Comparison of ENCODE assay signal across 24 cellular contexts in the genomic region with DNA sequence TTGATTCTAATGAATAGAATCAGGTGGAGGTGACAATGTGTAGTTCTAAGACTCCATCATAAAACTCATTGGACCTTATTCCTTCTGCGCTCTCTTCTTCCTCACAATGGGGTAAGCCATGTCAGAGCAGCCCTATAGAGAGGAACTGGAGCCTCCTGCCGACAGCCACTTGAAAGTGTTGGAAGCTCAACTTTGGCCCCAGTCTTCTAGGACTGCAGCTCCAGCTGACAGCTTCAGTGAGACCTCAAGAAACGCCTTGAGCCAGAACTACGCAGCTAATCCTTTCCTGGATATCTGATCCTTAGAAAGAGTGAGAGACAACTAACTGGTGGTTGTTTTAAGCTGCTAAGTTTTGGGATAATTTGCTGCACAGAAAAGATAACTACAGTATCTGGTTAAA. TPM values are rescaled to one million over a fixed set of nuclear protein-coding genes. Genes with fewer than 3 reads are reported as not detected.
DNase-seq lines count a peak whose midpoint lies in the region; ATAC-seq and TF ChIP-seq lines count a peak whose summit lies in the region.
"Had no signal": no experiment of that assay in that cellular context is flagged by ENCODE, and none has a peak within 500 bp of the region (broad histone marks: within the 10 kb centered on the region; RNA-seq: fewer than 3 reads in every experiment).

No MANE protein-coding gene starts in this region.

- no TSS peak for BruUV-seq in mammary epithelial cell (replicated peaks; lab: Mats Ljungman, UMichigan)

- intact Hi-C loops in mammary epithelial cell (cut with micrococcal nuclease), result no loop called here
- intact Hi-C loops in breast epithelium (cut with DNase I; ENCODE audit: low total_unique reads), result no loop called here

- no peaks in the 10 kb centered on the region for H3K27me3 Mint-ChIP-seq in WTC11 (ENCODE audit: low read depth)

- H3K27ac ChIP-seq in mammary epithelial cell (ENCODE audit: insufficient read depth, low read depth, low read length) (peak overlapping the region; percentile 100), breast epithelium (no peak overlapping the region), smooth muscle cell (ENCODE audit: low read depth) (no peak overlapping the region)
- H3K27ac ChIP-seq: PC-9, tibial nerve had no signal

- peak; percentile 69 for ATAC-seq in WTC11
- ATAC-seq: left cardiac atrium had no signal

- H3K4me1 ChIP-seq in mammary epithelial cell (ENCODE audit: insufficient read depth, low read length) (peaks cover 30% of the 10 kb centered on the region), breast epithelium (no peaks in the 10 kb centered on the region), smooth muscle cell (ENCODE audit: low read depth) (no peaks in the 10 kb centered on the region)
- H3K4me1 ChIP-seq: tibial nerve had no signal

- no peak overlapping the region for H3K27ac Mint-ChIP-seq in WTC11

- H3K9me3 ChIP-seq in mammary epithelial cell (replicated peaks; ENCODE audit: insufficient read depth, low read length), result peaks cover 4% of the 10 kb centered on the region
- peaks cover 0 to 7% of the 10 kb centered on the region in 2 donors for H3K9me3 ChIP-seq in breast epithelium
- H3K9me3 ChIP-seq in smooth muscle cell (replicated peaks; ENCODE audit: low read depth), result peaks cover 4% of the 10 kb centered on the region

- H2AFZ ChIP-seq in mammary epithelial cell (ENCODE audit: low read depth, low read length) (peak overlapping the region; percentile 55), smooth muscle cell (ENCODE audit: low read depth) (peak overlapping the region; percentile 14)
- H2AFZ ChIP-seq: PC-9 had no signal

- H3K4me2 ChIP-seq in mammary epithelial cell (ENCODE audit: insufficient read depth, low read depth, low read length) (peak overlapping the region; percentile 76), smooth muscle cell (no peak overlapping the region)
- H3K4me2 ChIP-seq: PC-9 had no signal

- H3F3A ChIP-seq in smooth muscle cell (ENCODE audit: low read depth), result no peaks in the 10 kb centered on the region

- no peak overlapping the region for H3K9ac ChIP-seq in mammary epithelial cell (ENCODE audit: insufficient read depth, low read length)
- no peak overlapping the region for H3K9ac ChIP-seq in smooth muscle cell (ENCODE audit: low read depth)

- in situ Hi-C loops in mammary epithelial cell (cut with MboI; ENCODE audit: low sequenced_read_pairs in 2 of 2), result no loop called here

- POLR2A ChIA-PET in WTC11 (lab: Charles Lee), result no interaction called here

- no peak for TF ChIP-seq POLR2A in breast epithelium (IDR thresholded peaks at IDR 0.05)

- H3K36me3 Mint-ChIP-seq in WTC11, result peaks cover 3% of the 10 kb centered on the region; the same call in 1 of the 2 replicates

- dilution Hi-C loops in mammary epithelial cell (cut with HindIII; ENCODE audit: low sequenced_read_pairs), result no loop called here

- no peak for DNase-seq in mammary epithelial cell
- DNase-seq in breast epithelium (ENCODE audit: low spot score in 2 of 2), result no peak
- no peak for DNase-seq in WTC11 (ENCODE audit: low spot score)
- DNase-seq in fibroblast of pulmonary artery (ENCODE audit: low read depth), result peak; percentile 7
- DNase-seq in smooth muscle cell (lab: John Stamatoyannopoulos, UW; ENCODE audit: unreplicated experiment), result no peak
- no peak for DNase-seq in cerebellum (ENCODE audit: low spot score)
- no peak for DNase-seq in activated effector memory CD4-positive, alpha-beta T cell treated with Interleukin-2 at 50 U/mL for 16 hours
- DNase-seq in C1 segment of cervical spinal cord (lab: John Stamatoyannopoulos, UW), result no peak
- DNase-seq: activated CD4-positive, alpha-beta T cell treated with anti-CD3 and anti-CD28 coated beads for 48 hours; activated effector memory CD4-positive, alpha-beta T cell treated with anti-CD3 and anti-CD28 coated beads, Interleukin-2, amount 50 U/mL, for 16 hours; central memory CD4-positive, alpha-beta T cell; DND-41; effector CD8-positive, alpha-beta T cell; foreskin melanocyte; Kasumi-1; left cardiac atrium; midbrain; NCI-H1092; NCI-H2029 treated with DMSO at 0.1 percent for 48 hours; NCI-H524; PC-9; stimulated activated naive CD4-positive, alpha-beta T cell had no signal

- no peak overlapping the region for H3K4me3 ChIP-seq in mammary epithelial cell (replicated peaks in 1 of 3; ENCODE audit: insufficient read depth in 1 of 3, low read depth in 2 of 3, low read length in 3 of 3)
- no peak overlapping the region for H3K4me3 ChIP-seq in breast epithelium
- no peak overlapping the region for H3K4me3 ChIP-seq in fibroblast of pulmonary artery (replicated peaks; ENCODE audit: low read depth, low read length)
- H3K4me3 ChIP-seq in smooth muscle cell, result no peak overlapping the region
- H3K4me3 ChIP-seq: PC-9, tibial nerve had no signal

- CTCF ChIA-PET in mammary epithelial cell (lab: Charles Lee; ENCODE audit: low non-redundant PET) (no interaction called here), WTC11 (lab: Charles Lee) (no interaction called here)

- WGBS in mammary epithelial cell (ENCODE audit: low coverage, missing lambda C conversion rate), result 94% methylated on average over 4 of the region's 4 CpGs
- 40% methylated on average over 4 of the region's 4 CpGs for WGBS in smooth muscle cell (ENCODE audit: low lambda C conversion rate)

- TF ChIP-seq CTCF in mammary epithelial cell (conservative IDR thresholded peaks at IDR 0.05 in 1 of 2, IDR thresholded peaks at IDR 0.05 in 1 of 2; ENCODE audit: extremely low read depth in 1 of 2, insufficient read depth in 1 of 2, low read depth in 1 of 2, low read length in 2 of 2) (no peak), breast epithelium (IDR thresholded peaks at IDR 0.05) (no peak), WTC11 (IDR thresholded peaks at IDR 0.05) (no peak), fibroblast of pulmonary artery (IDR thresholded peaks at IDR 0.05; ENCODE audit: low read length, missing control alignments) (no peak), smooth muscle cell (IDR thresholded peaks at IDR 0.05; ENCODE audit: borderline replicate concordance, insufficient read depth, poor library complexity, severe bottlenecking) (no peak)

- peaks cover 10% of the 10 kb centered on the region for H3K4me1 Mint-ChIP-seq in WTC11

- no peaks in the 10 kb centered on the region for H3K79me2 ChIP-seq in mammary epithelial cell (ENCODE audit: insufficient read depth, low read length)
- H3K79me2 ChIP-seq in smooth muscle cell (ENCODE audit: low read depth), result no peaks in the 10 kb centered on the region

- H3K36me3 ChIP-seq in mammary epithelial cell (ENCODE audit: insufficient read depth, low read length) (no peaks in the 10 kb centered on the region), breast epithelium (no peaks in the 10 kb centered on the region), smooth muscle cell (ENCODE audit: low read depth) (no peaks in the 10 kb centered on the region)
- H3K36me3 ChIP-seq: tibial nerve had no signal

- H4K20me1 ChIP-seq in mammary epithelial cell (ENCODE audit: insufficient read depth, low read length) (no peaks in the 10 kb centered on the region), smooth muscle cell (ENCODE audit: low read depth) (no peaks in the 10 kb centered on the region)

- no peak overlapping the region for H3K4me3 Mint-ChIP-seq in WTC11

- H3K27me3 ChIP-seq in mammary epithelial cell (ENCODE audit: insufficient read depth, low read length), result no peaks in the 10 kb centered on the region
- no peaks in the 10 kb centered on the region for H3K27me3 ChIP-seq in breast epithelium
- no peaks in the 10 kb centered on the region for H3K27me3 ChIP-seq in smooth muscle cell (ENCODE audit: low read depth)
- H3K27me3 ChIP-seq: tibial nerve had no signal

- peaks cover 12% of the 10 kb centered on the region for H3K9me3 Mint-ChIP-seq in WTC11

TF ChIP-seq in WTC11, 78 proteins besides CTCF, POLR2A, EP300 and RAD21:
- TF ChIP-seq, protein P1, sequence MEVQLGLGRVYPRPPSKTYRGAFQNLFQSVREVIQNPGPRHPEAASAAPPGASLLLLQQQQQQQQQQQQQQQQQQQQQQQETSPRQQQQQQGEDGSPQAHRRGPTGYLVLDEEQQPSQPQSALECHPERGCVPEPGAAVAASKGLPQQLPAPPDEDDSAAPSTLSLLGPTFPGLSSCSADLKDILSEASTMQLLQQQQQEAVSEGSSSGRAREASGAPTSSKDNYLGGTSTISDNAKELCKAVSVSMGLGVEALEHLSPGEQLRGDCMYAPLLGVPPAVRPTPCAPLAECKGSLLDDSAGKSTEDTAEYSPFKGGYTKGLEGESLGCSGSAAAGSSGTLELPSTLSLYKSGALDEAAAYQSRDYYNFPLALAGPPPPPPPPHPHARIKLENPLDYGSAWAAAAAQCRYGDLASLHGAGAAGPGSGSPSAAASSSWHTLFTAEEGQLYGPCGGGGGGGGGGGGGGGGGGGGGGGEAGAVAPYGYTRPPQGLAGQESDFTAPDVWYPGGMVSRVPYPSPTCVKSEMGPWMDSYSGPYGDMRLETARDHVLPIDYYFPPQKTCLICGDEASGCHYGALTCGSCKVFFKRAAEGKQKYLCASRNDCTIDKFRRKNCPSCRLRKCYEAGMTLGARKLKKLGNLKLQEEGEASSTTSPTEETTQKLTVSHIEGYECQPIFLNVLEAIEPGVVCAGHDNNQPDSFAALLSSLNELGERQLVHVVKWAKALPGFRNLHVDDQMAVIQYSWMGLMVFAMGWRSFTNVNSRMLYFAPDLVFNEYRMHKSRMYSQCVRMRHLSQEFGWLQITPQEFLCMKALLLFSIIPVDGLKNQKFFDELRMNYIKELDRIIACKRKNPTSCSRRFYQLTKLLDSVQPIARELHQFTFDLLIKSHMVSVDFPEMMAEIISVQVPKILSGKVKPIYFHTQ (CRISPR knock-in tag; IDR thresholded peaks at IDR 0.05), result no peak
- TF ChIP-seq ZBTB21 (CRISPR knock-in tag; IDR thresholded peaks at IDR 0.05; ENCODE audit: borderline replicate concordance), result no peak
- TF ChIP-seq, protein P2, sequence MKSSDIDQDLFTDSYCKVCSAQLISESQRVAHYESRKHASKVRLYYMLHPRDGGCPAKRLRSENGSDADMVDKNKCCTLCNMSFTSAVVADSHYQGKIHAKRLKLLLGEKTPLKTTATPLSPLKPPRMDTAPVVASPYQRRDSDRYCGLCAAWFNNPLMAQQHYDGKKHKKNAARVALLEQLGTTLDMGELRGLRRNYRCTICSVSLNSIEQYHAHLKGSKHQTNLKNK (CRISPR knock-in tag; IDR thresholded peaks at IDR 0.05), result no peak

RNA-seq across cellular contexts. Expression of a gene that starts 22.1 kb away (rescaled TPM):
- total RNA-seq in mammary epithelial cell (under 1 TPM in 1 of 2 donors, not detected in 1; 0.33 TPM), breast epithelium (not detected), WTC11 (2021) (not detected in 3 replicates), smooth muscle cell (not detected in 2 replicates), cerebellum (not detected)
- polyA plus RNA-seq in mammary epithelial cell (not detected), smooth muscle cell (not detected in 2 replicates)
- not detected for polyA minus RNA-seq in mammary epithelial cell
- total RNA-seq: left cardiac atrium, PC-9, renal cortical epithelial cell, tibial nerve had no signal

RNA-seq across cellular contexts. Expression of a gene that starts 53.6 kb away (rescaled TPM):
- not detected for total RNA-seq in mammary epithelial cell
- not detected for polyA plus RNA-seq in mammary epithelial cell
- not detected for polyA minus RNA-seq in mammary epithelial cell
- total RNA-seq in breast epithelium, result not detected
- not detected in 3 replicates for total RNA-seq in WTC11 (2021)
- total RNA-seq in smooth muscle cell, result not detected in 2 replicates
- not detected in 2 replicates for polyA plus RNA-seq in smooth muscle cell
- not detected for total RNA-seq in cerebellum
- total RNA-seq: left cardiac atrium, PC-9, renal cortical epithelial cell, tibial nerve had no signal
